ENCODE assay signal across 8 cellular contexts in genomic region chr11:64146036-64146943, GRCh38. TPM values are rescaled to one million over a fixed set of nuclear protein-coding genes. Genes with fewer than 3 reads are reported as not detected.
DNase-seq lines count a peak whose midpoint lies in the region; ATAC-seq, FAIRE-seq and TF ChIP-seq lines count a peak whose summit lies in the region.

No MANE protein-coding gene starts in this region.

- no peak overlapping the region for H3K27ac Mint-ChIP-seq in effector memory CD8-positive, alpha-beta T cell
- H3K27ac Mint-ChIP-seq in naive thymus-derived CD8-positive, alpha-beta T cell: peak overlapping the region in 2 of 10 donors; percentile 5 to 29

- H3K36me3 ChIP-seq in upper lobe of left lung: no peaks in the 10 kb centered on the region

- H3K9me3 Mint-ChIP-seq in effector memory CD8-positive, alpha-beta T cell: no peaks in the 10 kb centered on the region
- no peaks in the 10 kb centered on the region for H3K9me3 Mint-ChIP-seq in naive thymus-derived CD8-positive, alpha-beta T cell

- FAIRE-seq in A549 (lab: Jason Lieb, UNC): no peak

- H3K4me3 Mint-ChIP-seq in effector memory CD8-positive, alpha-beta T cell: no peak overlapping the region
- peak overlapping the region in 1 of 10 donors; percentile 21 for H3K4me3 Mint-ChIP-seq in naive thymus-derived CD8-positive, alpha-beta T cell

- peak; percentile 50 to 56 for TF ChIP-seq RAD21 in A549 (conservative IDR thresholded peaks at IDR 0.05 in 1 of 2, IDR thresholded peaks at IDR 0.05 in 1 of 2)

- 83% methylated on average over 19 of the region's 22 CpGs for WGBS in A549 (ENCODE audit: missing lambda C conversion rate)
- WGBS in upper lobe of left lung, 2 donors: 69 to 93% methylated on average over 11 to 22 of the region's 22 CpGs

- CTCF ChIA-PET in A549 (lab: Yijun Ruan, JAX): interaction anchor here (0.6 to 10.0 kb wide), 14 partner anchors 10 to 309 kb away, joined by 3 to 180 read pairs (median 3); partner anchors contain the start of genes FLRT1 and STIP1

- H3K27me3 Mint-ChIP-seq in effector memory CD8-positive, alpha-beta T cell: no peaks in the 10 kb centered on the region
- H3K27me3 Mint-ChIP-seq in naive thymus-derived CD8-positive, alpha-beta T cell: no peaks in the 10 kb centered on the region

- TF ChIP-seq POLR2A in A549 (IDR thresholded peaks at IDR 0.05; ENCODE audit: low read length): no peak
- no peak for TF ChIP-seq POLR2A in upper lobe of left lung (IDR thresholded peaks at IDR 0.05)

- POLR2A ChIA-PET in A549 (lab: Yijun Ruan, JAX): no interaction called here
- POLR2A ChIA-PET in naive thymus-derived CD8-positive, alpha-beta T cell (lab: Charles Lee): no interaction called here

- peaks cover 4% of the 10 kb centered on the region for H3K36me3 Mint-ChIP-seq in effector memory CD8-positive, alpha-beta T cell (ENCODE audit: insufficient read depth)
- H3K36me3 Mint-ChIP-seq in naive thymus-derived CD8-positive, alpha-beta T cell: peaks cover 0 to 2% (median 0%) of the 10 kb centered on the region in 3 donors

- no peak overlapping the region for H3K4me2 ChIP-seq in A549

- H3K9me3 ChIP-seq in A549 (no peaks in the 10 kb centered on the region), upper lobe of left lung (no peaks in the 10 kb centered on the region)

- H3K4me1 ChIP-seq in A549 (no peaks in the 10 kb centered on the region), upper lobe of left lung (peaks cover 5 to 10% (median 9%) of the 10 kb centered on the region in 4 donors)

- TF ChIP-seq CTCF in A549 (IDR thresholded peaks at IDR 0.05): peak; percentile 74
- peak; percentile 87 for TF ChIP-seq CTCF in GM12875 (IDR thresholded peaks at IDR 0.05; ENCODE audit: borderline replicate concordance, insufficient read depth, low read depth, low read length)
- peak; percentile 41 to 72 (median 64) for TF ChIP-seq CTCF in upper lobe of left lung (IDR thresholded peaks at IDR 0.05)

- peak; percentile 64 to 65 for DNase-seq in A549 (ENCODE audit: low read depth in 1 of 2, low spot score in 1 of 2)
- DNase-seq in NCI-H526 (lab: John Stamatoyannopoulos, UW): peak; percentile 35 to 75
- peak; percentile 51 to 57 for DNase-seq in activated CD4-positive, alpha-beta T cell treated with anti-CD3 and anti-CD28 coated beads, Interleukin-2, amount 50 U/mL, for 4 hours
- peak; percentile 56 to 61 (median 60) for DNase-seq in effector memory CD8-positive, alpha-beta T cell
- peak; percentile 37 to 77 (median 54) for DNase-seq in naive thymus-derived CD8-positive, alpha-beta T cell
- DNase-seq in upper lobe of left lung: peak in 1 of 2 donors; percentile 61

- peak; percentile 71 to 81; a peak in 5 of 6 replicates for ATAC-seq in A549
- ATAC-seq in effector memory CD8-positive, alpha-beta T cell (replicated peaks): peak; percentile 73
- peak; percentile 76 to 80 for ATAC-seq in naive thymus-derived CD8-positive, alpha-beta T cell
- peak; percentile 51 to 56 for ATAC-seq in upper lobe of left lung (ENCODE audit: low FRiP score in 2 of 2)
- no peak for ATAC-seq in HG03108 (IDR thresholded peaks at IDR 0.05; ENCODE audit: unreplicated experiment)

- H3K27ac ChIP-seq in A549 (0 out of 6 replicates have a peak overlapping the region, but pooled peaks of 1 of the 2 experiments have one; percentile 9), upper lobe of left lung (no peak overlapping the region)

- no peak for TF ChIP-seq EP300 in A549 (IDR thresholded peaks at IDR 0.05)
- no peak for TF ChIP-seq EP300 in upper lobe of left lung (IDR thresholded peaks at IDR 0.05)

- no peak overlapping the region for H3K4me3 ChIP-seq in A549
- H3K4me3 ChIP-seq in GM12875 (ENCODE audit: low read depth, low read length): no peak overlapping the region
- no peak overlapping the region for H3K4me3 ChIP-seq in upper lobe of left lung

- H3K27me3 ChIP-seq in upper lobe of left lung: no peaks in the 10 kb centered on the region

- H3K4me1 Mint-ChIP-seq in effector memory CD8-positive, alpha-beta T cell (ENCODE audit: low read depth in 2 of 2): peaks cover 9 to 20% of the 10 kb centered on the region in 2 donors
- H3K4me1 Mint-ChIP-seq in naive thymus-derived CD8-positive, alpha-beta T cell: peaks cover 9 to 23% (median 17%) of the 10 kb centered on the region in 4 donors

TF ChIP-seq in A549, 52 proteins besides CTCF, POLR2A, EP300 and RAD21:
- TF ChIP-seq ESRRA (IDR thresholded peaks at IDR 0.05; ENCODE audit: borderline replicate concordance, low read length): peak; percentile 96
- no peak for TF ChIP-seq HES2 (IDR thresholded peaks at IDR 0.05)
- peak; percentile 55; the same call in 2 of the 3 replicates for TF ChIP-seq SMC3 (IDR thresholded peaks at IDR 0.05)
- no peak for TF ChIP-seq FOSL2 (IDR thresholded peaks at IDR 0.05)
- no peak for TF ChIP-seq FOSL2 (CRISPR knock-in tag; IDR thresholded peaks at IDR 0.05)

RNA-seq across cellular contexts. Expression of gene MACROD1, which starts 19.6 kb away (rescaled TPM):
- polyA plus RNA-seq in A549 (2011; rRNA removed) (10.0 and 16.6 TPM in 2 replicates), A549 (2017; fragmentation: RNase III; extraction: RNeasy Plus Mini Kit Qiagen cat#74134 plus additional on column Dnase treatment) (12.0 to 16.4 TPM (median 15.1 TPM) in 3 replicates)
- polyA plus RNA-seq in A549 (2012; cell fraction: cytosol; rRNA removed): 8.8 and 11.9 TPM in 2 replicates
- 13.7 and 20.8 TPM in 2 replicates for polyA plus RNA-seq in A549 (2012; cell fraction: nucleus; rRNA removed)
- 3.5 and 6.7 TPM in 2 replicates for polyA minus RNA-seq in A549 (2011; rRNA and poly(A)+ RNA removed)
- total RNA-seq in naive thymus-derived CD8-positive, alpha-beta T cell: 10 to 100 TPM; 10.8 to 14.4 TPM
- polyA plus RNA-seq in naive thymus-derived CD8-positive, alpha-beta T cell: 10 to 100 TPM in 2 of 3 donors, 1 to 10 TPM in 1; 7.3 to 14.4 (median 10.7) TPM
- total RNA-seq in upper lobe of left lung: 10 to 100 TPM; 16.7 to 59.7 (median 33.5) TPM

RNA-seq across cellular contexts. Expression of gene STIP1, which starts 39.7 kb away (rescaled TPM):
- 288 and 300 TPM in 2 replicates for polyA plus RNA-seq in A549 (2011; rRNA removed)
- 268 and 305 TPM in 2 replicates for polyA plus RNA-seq in A549 (2012; cell fraction: cytosol; rRNA removed)
- polyA plus RNA-seq in A549 (2012; cell fraction: nucleus; rRNA removed): 273 and 299 TPM in 2 replicates
- polyA plus RNA-seq in A549 (2017; fragmentation: RNase III; extraction: RNeasy Plus Mini Kit Qiagen cat#74134 plus additional on column Dnase treatment): 274 to 320 TPM (median 297 TPM) in 3 replicates
- polyA minus RNA-seq in A549 (2011; rRNA and poly(A)+ RNA removed): 535 and 537 TPM in 2 replicates
- 100 to 1,000 TPM; 110 to 114 TPM for total RNA-seq in naive thymus-derived CD8-positive, alpha-beta T cell
- 100 to 1,000 TPM in 1 of 3 donors, 10 to 100 TPM in 2; 59.4 to 132 (median 66.2) TPM for polyA plus RNA-seq in naive thymus-derived CD8-positive, alpha-beta T cell
- 100 to 1,000 TPM in 1 of 6 donors, 10 to 100 TPM in 5; 37.8 to 132 (median 82.6) TPM for total RNA-seq in upper lobe of left lung
